ENCODE assay signal across 8 cellular contexts in the genomic region with DNA sequence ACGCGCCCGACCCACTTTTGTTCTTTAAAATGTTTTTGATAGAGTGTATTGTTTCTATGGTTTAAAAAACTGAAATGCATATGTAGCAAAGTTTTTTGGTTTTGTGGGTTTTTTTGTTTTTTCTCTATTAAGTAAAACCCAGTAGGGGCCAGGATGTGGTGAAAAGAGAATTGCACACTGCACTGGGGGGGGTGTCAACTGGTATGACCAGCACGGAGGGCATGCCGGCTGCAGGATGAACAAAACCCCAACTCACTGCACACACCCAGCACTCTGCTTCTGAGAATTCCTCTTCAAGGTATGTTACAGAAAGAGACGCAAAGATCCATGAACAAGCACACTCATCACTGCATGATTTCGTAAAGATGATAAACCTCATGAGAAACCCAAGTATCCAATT.
A peak's percentile ranks its signal among the peaks of the same experiment; 100 is the strongest.
DNase-seq lines count a peak whose midpoint lies in the region; ATAC-seq, FAIRE-seq and TF ChIP-seq lines count a peak whose summit lies in the region.

No MANE protein-coding gene starts in this region.

- no peaks in the 10 kb centered on the region for H4K20me1 ChIP-seq in GM12878 (ENCODE audit: control insufficient read depth, insufficient read depth)

- in situ Hi-C loops in GM12878 (cut with MboI), result loop anchor here (5.0 kb wide), 2 partner anchors 64 to 179 kb away; no protein-coding TSS in a partner anchor

- FAIRE-seq in GM12878 (lab: Jason Lieb, UNC), result peak; percentile 41

- no peak overlapping the region for H2AFZ ChIP-seq in GM12878 (ENCODE audit: control insufficient read depth, low read depth, low read length)

- TF ChIP-seq RAD21 in GM12878 (IDR thresholded peaks at IDR 0.05; ENCODE audit: insufficient read depth, low read depth, low read length), result no peak

- RAD21 ChIA-PET in GM12878 (lab: Charles Lee; ENCODE audit: unreplicated experiment), result interaction anchor here (0.7 to 5.8 kb wide), 3 partner anchors 62 to 191 kb away, joined by 3 to 95 read pairs (median 65); partner anchors contain the start of gene STK10

- H3K4me3 ChIP-seq in GM12878, result peak overlapping the region; percentile 46; the same call in 1 of the 2 replicates

- CTCF ChIA-PET in GM12878 (lab: Yijun Ruan, JAX), result no interaction called here

- WGBS in GM12878 (ENCODE audit: insufficient coverage, insufficient replicate concordance, low lambda C conversion rate, missing lambda C conversion rate), result 0% methylated on average over 7 of the region's 7 CpGs

- peak overlapping the region; percentile 97 for H3K27ac ChIP-seq in GM12878 (ENCODE audit: control insufficient read depth, insufficient read depth)

- H3K4me1 ChIP-seq in GM12878 (ENCODE audit: control insufficient read depth, insufficient read depth, low read length), result peaks cover 54% of the 10 kb centered on the region

- no TSS peak for BruUV-seq in GM12878 (replicated peaks; lab: Mats Ljungman, UMichigan)

- peak overlapping the region; percentile 3 for H3K9ac ChIP-seq in GM12878 (ENCODE audit: control insufficient read depth, insufficient read depth, low read length)

- ATAC-seq in GM12878 (peak; percentile 55), HG02852 (IDR thresholded peaks at IDR 0.05; ENCODE audit: unreplicated experiment) (no peak), GM19455 (IDR thresholded peaks at IDR 0.05; ENCODE audit: unreplicated experiment) (no peak)

- intact Hi-C loops in GM12878 (cut with micrococcal nuclease; ENCODE audit: unreplicated experiment), result loop anchor here (5.0 kb wide), 1 partner anchor 659 kb away; the partner anchor contains the start of gene DUSP1

- TF ChIP-seq EP300 in GM12878 (IDR thresholded peaks at IDR 0.05; ENCODE audit: borderline replicate concordance in 1 of 2, control insufficient read depth in 1 of 2, low read depth in 2 of 2, low read length in 2 of 2), result peak in 1 of 2 experiments; percentile 54; a peak in 2 of 4 replicates

- H3K79me2 ChIP-seq in GM12878 (ENCODE audit: control insufficient read depth, insufficient read depth, low read length), result peaks cover 29% of the 10 kb centered on the region

- TF ChIP-seq POLR2A in GM19099 (IDR thresholded peaks at IDR 0.05; ENCODE audit: extremely low read depth, insufficient read length, low read depth), result peak; percentile 46
- 0 out of 2 replicates have a peak, but pooled peaks have one; percentile 39 for TF ChIP-seq POLR2A in GM12878 (IDR thresholded peaks at IDR 0.05; ENCODE audit: low read depth, low read length)

- no peak for TF ChIP-seq CTCF in GM12878 (IDR thresholded peaks at IDR 0.05 in 2 of 3, conservative IDR thresholded peaks at IDR 0.05 in 1 of 3; ENCODE audit: control insufficient read depth in 2 of 3, extremely low read depth in 1 of 3, insufficient read depth in 1 of 3, low read depth in 3 of 3, low read length in 3 of 3)

- SMC1A ChIA-PET in GM12878 (lab: Charles Lee; ENCODE audit: uncharacterized antibody, unreplicated experiment), result interaction anchor here (2.4 to 2.6 kb wide), 2 partner anchors 76 to 169 kb away, joined by 10 to 11 read pairs; partner anchors contain the start of gene STK10

- no peaks in the 10 kb centered on the region; the same call in 2 of the 3 replicates for H3K9me3 ChIP-seq in GM12878 (replicated peaks; ENCODE audit: control insufficient read depth, insufficient read depth, low read length)

- no peaks in the 10 kb centered on the region for H3K27me3 ChIP-seq in GM12878 (replicated peaks in 1 of 2; ENCODE audit: control insufficient read depth in 2 of 2, insufficient read depth in 2 of 2, low read length in 1 of 2)

- POLR2A ChIA-PET in GM12878 (lab: Charles Lee), result interaction anchor here (0.6 to 7.6 kb wide), 3 partner anchors 10 to 74 kb away, joined by 5 to 115 read pairs (median 25); partner anchors contain the start of gene STK10

- peak overlapping the region; percentile 44 for H3K4me2 ChIP-seq in GM12878 (ENCODE audit: control insufficient read depth, insufficient read depth)

- DNase-seq in UCSD-AML1 (lab: John Stamatoyannopoulos, UW; ENCODE audit: unreplicated experiment) (peak; percentile 57), GM12878 (ENCODE audit: low read depth, low spot score) (peak; percentile 68), midbrain (lab: John Stamatoyannopoulos, UW) (no peak), NCI-H1105 treated with DMSO at 0.1 percent for 48 hours (lab: John Stamatoyannopoulos, UW) (no peak)
- DNase-seq in stimulated activated CD4-positive, alpha-beta T cell treated with anti-CD3 and anti-CD28 coated beads, TNF-alpha, amount 100 ng/mL, for 24 hours (ENCODE audit: low read depth in 3 of 3), result peak; percentile 37 to 66 (median 42)

- peaks cover 6 to 15% of the 10 kb centered on the region in 2 experiments for H3K36me3 ChIP-seq in GM12878 (ENCODE audit: control insufficient read depth in 2 of 2, insufficient read depth in 2 of 2, low read length in 1 of 2)

TF ChIP-seq in GM12878, 131 proteins besides CTCF, POLR2A, EP300 and RAD21 (continues in another document):
- TF ChIP-seq KLF5 (IDR thresholded peaks at IDR 0.05; ENCODE audit: partially characterized antibody) (no peak), MAX (IDR thresholded peaks at IDR 0.05; ENCODE audit: low read depth, low read length) (no peak), ZNF622 (IDR thresholded peaks at IDR 0.05) (no peak), MEF2B (IDR thresholded peaks at IDR 0.05; ENCODE audit: partially characterized antibody, poor library complexity, severe bottlenecking) (peak; percentile 14), MYC (IDR thresholded peaks at IDR 0.05; ENCODE audit: insufficient read depth, insufficient read length, insufficient replicate concordance, low read length, severe bottlenecking) (no peak), ZNF384 (IDR thresholded peaks at IDR 0.05; ENCODE audit: borderline replicate concordance, low read depth, low read length) (0 out of 2 replicates have a peak, but pooled peaks have one; percentile 21), ZNF687 (IDR thresholded peaks at IDR 0.05) (no peak), BHLHE40 (IDR thresholded peaks at IDR 0.05; ENCODE audit: borderline replicate concordance in 1 of 2, low read depth in 2 of 2, low read length in 1 of 2) (peak; percentile 43 to 50; a peak in 3 of 4 replicates), CHD1 (IDR thresholded peaks at IDR 0.05; ENCODE audit: low read depth, low read length) (no peak), GABPA (IDR thresholded peaks at IDR 0.05; ENCODE audit: low read depth) (no peak), CHD2 (IDR thresholded peaks at IDR 0.05; ENCODE audit: borderline replicate concordance, low read depth, low read length) (0 out of 2 replicates have a peak, but pooled peaks have one; percentile 22), HCFC1 (IDR thresholded peaks at IDR 0.05; ENCODE audit: low read length) (no peak), CBFB (IDR thresholded peaks at IDR 0.05; ENCODE audit: low read depth) (peak; percentile 43; the same call in 1 of the 2 replicates), CBX5 (IDR thresholded peaks at IDR 0.05; ENCODE audit: low read depth) (no peak), RAD51 (IDR thresholded peaks at IDR 0.05) (no peak), ATF7 (IDR thresholded peaks at IDR 0.05; ENCODE audit: low read depth) (peak; percentile 32; the same call in 1 of the 2 replicates), DPF2 (IDR thresholded peaks at IDR 0.05) (peak; percentile 11; the same call in 1 of the 2 replicates), ETV6 (conservative IDR thresholded peaks at IDR 0.05 in 1 of 2, IDR thresholded peaks at IDR 0.05 in 1 of 2; ENCODE audit: borderline replicate concordance in 1 of 2, low read depth in 1 of 2) (peak in 1 of 2 experiments; percentile 29; a peak in 1 of 4 replicates), LARP7 (IDR thresholded peaks at IDR 0.05) (no peak), YY1 (IDR thresholded peaks at IDR 0.05; ENCODE audit: low read depth, low read length) (0 out of 2 replicates have a peak, but pooled peaks have one; percentile 26), MTA2 (IDR thresholded peaks at IDR 0.05; ENCODE audit: low read depth) (peak; percentile 23; the same call in 1 of the 2 replicates), TCF12 (IDR thresholded peaks at IDR 0.05; ENCODE audit: low read depth, low read length) (0 out of 2 replicates have a peak, but pooled peaks have one; percentile 56)

Comparison
In these comparisons a context has a peak if more than half of its experiments do, and no peak if none do; other contexts are left out.
1. DNase-seq: peak in UCSD-AML1 (single experiment), GM12878 (single experiment) and stimulated activated CD4-positive, alpha-beta T cell treated with anti-CD3 and anti-CD28 coated beads, TNF-alpha, amount 100 ng/mL, for 24 hours (3 of 3); none in midbrain (single experiment) and NCI-H1105 treated with DMSO at 0.1 percent for 48 hours (single experiment).